1 cellular context compared by ENCODE assay signal in the genomic region with DNA sequence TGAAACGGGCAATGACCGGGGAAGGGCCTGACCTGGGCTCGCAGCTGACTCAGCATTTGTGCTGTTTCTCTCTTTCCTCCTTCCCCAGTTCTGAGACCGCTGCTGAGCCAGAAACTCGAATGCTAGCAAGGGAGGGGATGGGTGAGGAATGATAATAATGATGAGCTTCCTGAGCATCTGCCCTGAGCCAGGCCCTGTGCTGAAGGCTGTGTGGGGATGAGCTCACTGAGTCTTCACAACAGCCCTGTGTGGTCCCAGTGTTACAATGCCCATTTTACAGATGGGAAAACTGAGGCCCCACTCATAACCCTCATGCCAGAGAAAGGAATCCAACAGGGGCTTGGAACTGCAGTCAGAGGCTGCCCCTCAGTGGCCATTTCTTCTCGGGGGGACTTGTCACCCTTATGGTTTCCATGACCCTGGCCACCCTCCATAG.
TF ChIP-seq lines count a peak whose summit lies in the region.

No MANE protein-coding gene starts in this region.

TF ChIP-seq in HepG2, 621 proteins besides CTCF, POLR2A, EP300 and RAD21 (continued from another document):
- no peak for TF ChIP-seq ZNF572 (CRISPR knock-in tag; IDR thresholded peaks at IDR 0.05)
- TF ChIP-seq CENPT (CRISPR knock-in tag; IDR thresholded peaks at IDR 0.05; ENCODE audit: low read depth) = no peak
